In the genomic region with DNA sequence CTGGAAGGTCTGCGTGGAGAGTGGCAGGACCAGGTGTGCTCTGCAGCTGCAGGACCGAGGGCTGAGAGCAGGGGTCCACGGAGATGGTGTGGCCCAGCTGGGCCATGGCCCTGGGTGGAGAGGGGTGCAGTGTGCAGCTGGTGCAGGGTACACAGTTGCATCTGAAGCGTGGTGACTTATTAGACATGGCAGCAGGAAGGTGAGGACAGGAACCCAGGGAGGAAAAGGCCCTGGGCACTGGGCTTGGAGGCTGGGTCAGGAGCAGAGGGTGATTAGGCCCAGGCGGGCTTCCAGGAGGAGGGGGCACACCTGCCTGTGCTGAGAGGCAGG, we compare ENCODE assay signal across 16 cellular contexts.
DNase-seq lines count a peak whose midpoint lies in the region; ATAC-seq, FAIRE-seq and TF ChIP-seq lines count a peak whose summit lies in the region.
"Had no signal": no experiment of that assay in that cellular context is flagged by ENCODE, and none has a peak within 500 bp of the region (broad histone marks: within the 10 kb centered on the region; RNA-seq: fewer than 3 reads in every experiment).

No MANE protein-coding gene starts in this region.

- TF ChIP-seq RAD21 in SK-N-SH (IDR thresholded peaks at IDR 0.05; ENCODE audit: low read length), result no peak

- CTCF ChIA-PET in SK-N-SH (lab: Yijun Ruan, JAX) (no interaction called here), RWPE1 (lab: Yijun Ruan, JAX) (no interaction called here)

- H3K9me2 ChIP-seq in SK-N-SH, result no peaks in the 10 kb centered on the region

- H3K9me3 ChIP-seq in SK-N-SH (no peaks in the 10 kb centered on the region), small intestine (ENCODE audit: control insufficient read depth, low read depth) (no peaks in the 10 kb centered on the region), breast epithelium (peaks cover 0 to 3% of the 10 kb centered on the region in 2 donors)
- H3K9me3 ChIP-seq: Caco-2, mucosa of descending colon, prostate gland had no signal

- H3K4me2 ChIP-seq in SK-N-SH, result peak overlapping the region; percentile 32; the same call in 1 of the 2 replicates

- ATAC-seq in SK-N-SH treated with all-trans-retinoic acid at 6 μM for 48 hours (no peak), GM19455 (IDR thresholded peaks at IDR 0.05; ENCODE audit: unreplicated experiment) (no peak), left cardiac atrium (no peak)
- ATAC-seq in effector memory CD8-positive, alpha-beta T cell (replicated peaks), result no peak

- POLR2A ChIA-PET in SK-N-SH (lab: Yijun Ruan, JAX), result no interaction called here
- POLR2A ChIA-PET in RWPE1 (lab: Yijun Ruan, JAX; ENCODE audit: low non-redundant PET), result no interaction called here

- peak overlapping the region; percentile 42 to 61 for H3K4me3 Mint-ChIP-seq in effector memory CD8-positive, alpha-beta T cell

- H3K27ac ChIP-seq in SK-N-SH (ENCODE audit: low read depth in 2 of 2, low read length in 1 of 2), result peak overlapping the region in 1 of 2 experiments; percentile 86; a peak in 2 of 4 replicates
- H3K27ac ChIP-seq in RWPE1, result peak overlapping the region; percentile 98
- H3K27ac ChIP-seq in small intestine (ENCODE audit: low read depth in 1 of 2, low read length in 1 of 2), result peak overlapping the region; percentile 14 to 21
- H3K27ac ChIP-seq in breast epithelium, result peak overlapping the region in 1 of 2 donors; percentile 48
- H3K27ac ChIP-seq: 22Rv1, prostate gland, tibial artery had no signal

- no peak for TF ChIP-seq POLR2A in breast epithelium (IDR thresholded peaks at IDR 0.05)

- no peak for FAIRE-seq in small intestine (lab: Jason Lieb, UNC)

- H2AFZ ChIP-seq in SK-N-SH (ENCODE audit: low read depth), result no peak overlapping the region

- DNase-seq in SK-N-SH, result no peak
- no peak for DNase-seq in RWPE1 (ENCODE audit: low spot score)
- DNase-seq in effector memory CD8-positive, alpha-beta T cell, result no peak
- DNase-seq in small intestine, result no peak
- DNase-seq in breast epithelium (ENCODE audit: low spot score in 2 of 2), result no peak
- DNase-seq in left cardiac atrium, result no peak
- DNase-seq: Caco-2, MM.1S, NCI-H82, SHP77, tibial artery had no signal

- no peaks in the 10 kb centered on the region for H3K79me2 ChIP-seq in SK-N-SH (ENCODE audit: insufficient read depth)

- H3K36me3 ChIP-seq in SK-N-SH (replicated peaks in 1 of 2; ENCODE audit: control insufficient read depth in 1 of 2, insufficient read depth in 2 of 2, low read length in 1 of 2), result no peaks in the 10 kb centered on the region
- no peaks in the 10 kb centered on the region for H3K36me3 ChIP-seq in small intestine (ENCODE audit: control insufficient read depth in 2 of 2, insufficient read depth in 2 of 2, low read length in 2 of 2)
- no peaks in the 10 kb centered on the region for H3K36me3 ChIP-seq in breast epithelium
- H3K36me3 ChIP-seq: prostate gland, tibial artery had no signal

- peaks cover 72 to 84% of the 10 kb centered on the region in 2 donors for H3K4me1 Mint-ChIP-seq in effector memory CD8-positive, alpha-beta T cell (ENCODE audit: low read depth in 2 of 2)

- peak overlapping the region; percentile 97 to 98 for H3K27ac Mint-ChIP-seq in effector memory CD8-positive, alpha-beta T cell

- H4K20me1 ChIP-seq in SK-N-SH (ENCODE audit: insufficient read depth), result no peaks in the 10 kb centered on the region

- no peak overlapping the region for H3K9ac ChIP-seq in SK-N-SH

- no peak for TF ChIP-seq EP300 in SK-N-SH (IDR thresholded peaks at IDR 0.05; ENCODE audit: borderline replicate concordance in 1 of 2, low read depth in 1 of 2, low read length in 1 of 2)

- no peaks in the 10 kb centered on the region for H3K27me3 Mint-ChIP-seq in effector memory CD8-positive, alpha-beta T cell

- H3K27me3 ChIP-seq in SK-N-SH (ENCODE audit: insufficient read depth), result no peaks in the 10 kb centered on the region
- H3K27me3 ChIP-seq in small intestine (ENCODE audit: control insufficient read depth in 2 of 2, insufficient read depth in 2 of 2, low read length in 2 of 2), result no peaks in the 10 kb centered on the region
- peaks cover 0 to 8% of the 10 kb centered on the region in 2 donors for H3K27me3 ChIP-seq in breast epithelium

- TF ChIP-seq CTCF in SK-N-SH (IDR thresholded peaks at IDR 0.05), result no peak
- no peak for TF ChIP-seq CTCF in RWPE1 (conservative IDR thresholded peaks at IDR 0.05; ENCODE audit: low read depth)
- TF ChIP-seq CTCF in breast epithelium (IDR thresholded peaks at IDR 0.05), result no peak

- H3K4me1 ChIP-seq in SK-N-SH (ENCODE audit: control insufficient read depth in 1 of 2, insufficient read depth in 2 of 2, low read depth in 1 of 2, low read length in 1 of 2) (peaks cover 12 to 34% of the 10 kb centered on the region in 2 experiments; a peak in 3 of 4 replicates), small intestine (ENCODE audit: control insufficient read depth in 2 of 2, insufficient read depth in 1 of 2, low read depth in 1 of 2, low read length in 1 of 2) (no peaks in the 10 kb centered on the region), breast epithelium (no peaks in the 10 kb centered on the region)
- H3K4me1 ChIP-seq: prostate gland had no signal

- intact Hi-C loops in breast epithelium (cut with DNase I; ENCODE audit: low total_unique reads) (no loop called here), left cardiac atrium (cut with DNase I) (no loop called here)

- peaks cover 3 to 10% of the 10 kb centered on the region in 2 donors for H3K9me3 Mint-ChIP-seq in effector memory CD8-positive, alpha-beta T cell

- H3F3A ChIP-seq in SK-N-SH (replicated peaks; ENCODE audit: insufficient read depth), result peaks cover 6% of the 10 kb centered on the region

- 88% methylated on average over 4 of the region's 5 CpGs for WGBS in SK-N-SH (ENCODE audit: low lambda C conversion rate)
- 70 to 89% (median 78%) methylated on average over 5 of the region's 5 CpGs for WGBS in small intestine, 3 donors

- H3K4me3 ChIP-seq in SK-N-SH (ENCODE audit: low read depth in 2 of 2, low read length in 1 of 2) (no peak overlapping the region), small intestine (ENCODE audit: low read depth in 1 of 2, low read length in 2 of 2) (no peak overlapping the region), breast epithelium (no peak overlapping the region)
- H3K4me3 ChIP-seq: mucosa of descending colon, prostate gland, tibial artery had no signal

- H3K36me3 Mint-ChIP-seq in effector memory CD8-positive, alpha-beta T cell (ENCODE audit: insufficient read depth), result peaks cover 26% of the 10 kb centered on the region

TF ChIP-seq in SK-N-SH, 30 proteins besides CTCF, POLR2A, EP300 and RAD21 (continues in another document):
- TF ChIP-seq GABPA (IDR thresholded peaks at IDR 0.05; ENCODE audit: low read depth) (no peak), RFX5 (IDR thresholded peaks at IDR 0.05; ENCODE audit: low read length) (no peak), TCF12 (IDR thresholded peaks at IDR 0.05) (no peak), SMC3 (IDR thresholded peaks at IDR 0.05; ENCODE audit: low read depth, low read length) (no peak), RCOR1 (IDR thresholded peaks at IDR 0.05; ENCODE audit: low read length) (no peak), MEF2A (IDR thresholded peaks at IDR 0.05; ENCODE audit: borderline replicate concordance, low read depth) (no peak), FOXM1 (IDR thresholded peaks at IDR 0.05; ENCODE audit: low read depth) (no peak), GATA2 (CRISPR knock-in tag; IDR thresholded peaks at IDR 0.05) (no peak), FOXJ3 (CRISPR knock-in tag; IDR thresholded peaks at IDR 0.05) (no peak)
- TF ChIP-seq, protein P1, sequence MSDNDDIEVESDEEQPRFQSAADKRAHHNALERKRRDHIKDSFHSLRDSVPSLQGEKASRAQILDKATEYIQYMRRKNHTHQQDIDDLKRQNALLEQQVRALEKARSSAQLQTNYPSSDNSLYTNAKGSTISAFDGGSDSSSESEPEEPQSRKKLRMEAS (IDR thresholded peaks at IDR 0.05; ENCODE audit: low read depth), result no peak
- TF ChIP-seq, protein P2, sequence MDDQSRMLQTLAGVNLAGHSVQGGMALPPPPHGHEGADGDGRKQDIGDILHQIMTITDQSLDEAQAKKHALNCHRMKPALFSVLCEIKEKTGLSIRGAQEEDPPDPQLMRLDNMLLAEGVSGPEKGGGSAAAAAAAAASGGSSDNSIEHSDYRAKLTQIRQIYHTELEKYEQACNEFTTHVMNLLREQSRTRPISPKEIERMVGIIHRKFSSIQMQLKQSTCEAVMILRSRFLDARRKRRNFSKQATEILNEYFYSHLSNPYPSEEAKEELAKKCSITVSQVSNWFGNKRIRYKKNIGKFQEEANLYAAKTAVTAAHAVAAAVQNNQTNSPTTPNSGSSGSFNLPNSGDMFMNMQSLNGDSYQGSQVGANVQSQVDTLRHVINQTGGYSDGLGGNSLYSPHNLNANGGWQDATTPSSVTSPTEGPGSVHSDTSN (IDR thresholded peaks at IDR 0.05), result no peak

TF ChIP-seq in SK-N-SH treated with all-trans-retinoic acid at 6 μM for 48 hours, 23 proteins besides CTCF, POLR2A, EP300 and RAD21 (continues in another document):
- TF ChIP-seq ZNF8 (CRISPR knock-in tag; IDR thresholded peaks at IDR 0.05) (no peak), BACH2 (CRISPR knock-in tag; IDR thresholded peaks at IDR 0.05; ENCODE audit: borderline replicate concordance) (no peak), ZNF70 (CRISPR knock-in tag; IDR thresholded peaks at IDR 0.05) (no peak), ESRRG (CRISPR knock-in tag; IDR thresholded peaks at IDR 0.05) (no peak), ZC3H10 (CRISPR knock-in tag; IDR thresholded peaks at IDR 0.05) (no peak), TCF4 (CRISPR knock-in tag; IDR thresholded peaks at IDR 0.05; ENCODE audit: borderline replicate concordance) (no peak), ZFP3 (CRISPR knock-in tag; IDR thresholded peaks at IDR 0.05) (no peak), CSDC2 (CRISPR knock-in tag; IDR thresholded peaks at IDR 0.05) (no peak), TOX (CRISPR knock-in tag; IDR thresholded peaks at IDR 0.05; ENCODE audit: borderline replicate concordance) (no peak)
- TF ChIP-seq, protein P3, sequence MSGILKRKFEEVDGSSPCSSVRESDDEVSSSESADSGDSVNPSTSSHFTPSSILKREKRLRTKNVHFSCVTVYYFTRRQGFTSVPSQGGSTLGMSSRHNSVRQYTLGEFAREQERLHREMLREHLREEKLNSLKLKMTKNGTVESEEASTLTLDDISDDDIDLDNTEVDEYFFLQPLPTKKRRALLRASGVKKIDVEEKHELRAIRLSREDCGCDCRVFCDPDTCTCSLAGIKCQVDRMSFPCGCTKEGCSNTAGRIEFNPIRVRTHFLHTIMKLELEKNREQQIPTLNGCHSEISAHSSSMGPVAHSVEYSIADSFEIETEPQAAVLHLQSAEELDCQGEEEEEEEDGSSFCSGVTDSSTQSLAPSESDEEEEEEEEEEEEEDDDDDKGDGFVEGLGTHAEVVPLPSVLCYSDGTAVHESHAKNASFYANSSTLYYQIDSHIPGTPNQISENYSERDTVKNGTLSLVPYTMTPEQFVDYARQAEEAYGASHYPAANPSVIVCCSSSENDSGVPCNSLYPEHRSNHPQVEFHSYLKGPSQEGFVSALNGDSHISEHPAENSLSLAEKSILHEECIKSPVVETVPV (CRISPR knock-in tag; IDR thresholded peaks at IDR 0.05), result no peak
